2 cellular contexts compared by ENCODE assay signal in the genomic region with DNA sequence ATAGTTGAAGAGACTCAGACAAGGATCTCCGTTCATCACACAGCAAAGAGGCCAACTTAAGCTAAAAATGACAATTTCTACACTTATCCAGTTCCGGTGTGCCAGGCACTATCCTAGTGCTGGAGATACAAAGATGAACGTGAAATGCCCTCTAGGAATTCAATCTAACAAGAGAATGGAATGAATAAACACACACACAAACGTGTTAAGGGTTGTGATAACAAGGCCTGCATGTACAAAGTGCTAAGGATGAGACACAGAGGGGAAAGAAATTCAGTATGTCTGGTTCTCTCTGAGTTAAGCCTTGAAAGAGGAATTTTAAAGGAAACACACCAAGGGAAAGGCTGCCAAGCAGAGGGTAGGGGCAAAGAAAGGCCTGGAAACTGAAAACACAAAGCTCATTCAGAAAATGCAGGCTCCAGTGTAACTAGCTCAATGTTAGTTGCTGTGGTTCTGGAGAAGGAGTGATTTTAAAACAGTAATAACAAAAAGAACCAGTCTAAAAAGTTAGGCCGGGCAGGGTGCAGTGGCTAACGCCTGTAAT.
TF ChIP-seq lines count a peak whose summit lies in the region.

No MANE protein-coding gene starts in this region.

TF ChIP-seq in WTC11, 78 proteins besides CTCF, POLR2A, EP300 and RAD21:
- TF ChIP-seq TEAD1 (CRISPR knock-in tag; IDR thresholded peaks at IDR 0.05) (no peak), ZNF317 (CRISPR knock-in tag; IDR thresholded peaks at IDR 0.05; ENCODE audit: borderline replicate concordance, low read depth) (no peak), TCF7 (CRISPR knock-in tag; IDR thresholded peaks at IDR 0.05; ENCODE audit: low read depth) (no peak), SOX15 (CRISPR knock-in tag; IDR thresholded peaks at IDR 0.05) (no peak), HMGA2 (CRISPR knock-in tag; IDR thresholded peaks at IDR 0.05) (no peak), RELA (CRISPR knock-in tag; IDR thresholded peaks at IDR 0.05; ENCODE audit: borderline replicate concordance) (no peak)
- TF ChIP-seq, protein P1, sequence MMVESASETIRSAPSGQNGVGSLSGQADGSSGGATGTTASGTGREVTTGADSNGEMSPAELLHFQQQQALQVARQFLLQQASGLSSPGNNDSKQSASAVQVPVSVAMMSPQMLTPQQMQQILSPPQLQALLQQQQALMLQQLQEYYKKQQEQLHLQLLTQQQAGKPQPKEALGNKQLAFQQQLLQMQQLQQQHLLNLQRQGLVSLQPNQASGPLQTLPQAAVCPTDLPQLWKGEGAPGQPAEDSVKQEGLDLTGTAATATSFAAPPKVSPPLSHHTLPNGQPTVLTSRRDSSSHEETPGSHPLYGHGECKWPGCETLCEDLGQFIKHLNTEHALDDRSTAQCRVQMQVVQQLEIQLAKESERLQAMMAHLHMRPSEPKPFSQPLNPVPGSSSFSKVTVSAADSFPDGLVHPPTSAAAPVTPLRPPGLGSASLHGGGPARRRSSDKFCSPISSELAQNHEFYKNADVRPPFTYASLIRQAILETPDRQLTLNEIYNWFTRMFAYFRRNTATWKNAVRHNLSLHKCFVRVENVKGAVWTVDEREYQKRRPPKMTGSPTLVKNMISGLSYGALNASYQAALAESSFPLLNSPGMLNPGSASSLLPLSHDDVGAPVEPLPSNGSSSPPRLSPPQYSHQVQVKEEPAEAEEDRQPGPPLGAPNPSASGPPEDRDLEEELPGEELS (CRISPR knock-in tag; IDR thresholded peaks at IDR 0.05), result no peak
- TF ChIP-seq, protein P2, sequence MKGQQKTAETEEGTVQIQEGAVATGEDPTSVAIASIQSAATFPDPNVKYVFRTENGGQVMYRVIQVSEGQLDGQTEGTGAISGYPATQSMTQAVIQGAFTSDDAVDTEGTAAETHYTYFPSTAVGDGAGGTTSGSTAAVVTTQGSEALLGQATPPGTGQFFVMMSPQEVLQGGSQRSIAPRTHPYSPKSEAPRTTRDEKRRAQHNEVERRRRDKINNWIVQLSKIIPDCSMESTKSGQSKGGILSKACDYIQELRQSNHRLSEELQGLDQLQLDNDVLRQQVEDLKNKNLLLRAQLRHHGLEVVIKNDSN (CRISPR knock-in tag; IDR thresholded peaks at IDR 0.05), result no peak
- TF ChIP-seq, protein P3, sequence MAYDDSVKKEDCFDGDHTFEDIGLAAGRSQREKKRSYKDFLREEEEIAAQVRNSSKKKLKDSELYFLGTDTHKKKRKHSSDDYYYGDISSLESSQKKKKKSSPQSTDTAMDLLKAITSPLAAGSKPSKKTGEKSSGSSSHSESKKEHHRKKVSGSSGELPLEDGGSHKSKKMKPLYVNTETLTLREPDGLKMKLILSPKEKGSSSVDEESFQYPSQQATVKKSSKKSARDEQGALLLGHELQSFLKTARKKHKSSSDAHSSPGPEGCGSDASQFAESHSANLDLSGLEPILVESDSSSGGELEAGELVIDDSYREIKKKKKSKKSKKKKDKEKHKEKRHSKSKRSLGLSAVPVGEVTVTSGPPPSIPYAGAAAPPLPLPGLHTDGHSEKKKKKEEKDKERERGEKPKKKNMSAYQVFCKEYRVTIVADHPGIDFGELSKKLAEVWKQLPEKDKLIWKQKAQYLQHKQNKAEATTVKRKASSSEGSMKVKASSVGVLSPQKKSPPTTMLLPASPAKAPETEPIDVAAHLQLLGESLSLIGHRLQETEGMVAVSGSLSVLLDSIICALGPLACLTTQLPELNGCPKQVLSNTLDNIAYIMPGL (CRISPR knock-in tag; IDR thresholded peaks at IDR 0.05), result no peak
- TF ChIP-seq, protein P4, sequence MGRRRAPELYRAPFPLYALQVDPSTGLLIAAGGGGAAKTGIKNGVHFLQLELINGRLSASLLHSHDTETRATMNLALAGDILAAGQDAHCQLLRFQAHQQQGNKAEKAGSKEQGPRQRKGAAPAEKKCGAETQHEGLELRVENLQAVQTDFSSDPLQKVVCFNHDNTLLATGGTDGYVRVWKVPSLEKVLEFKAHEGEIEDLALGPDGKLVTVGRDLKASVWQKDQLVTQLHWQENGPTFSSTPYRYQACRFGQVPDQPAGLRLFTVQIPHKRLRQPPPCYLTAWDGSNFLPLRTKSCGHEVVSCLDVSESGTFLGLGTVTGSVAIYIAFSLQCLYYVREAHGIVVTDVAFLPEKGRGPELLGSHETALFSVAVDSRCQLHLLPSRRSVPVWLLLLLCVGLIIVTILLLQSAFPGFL (CRISPR knock-in tag; IDR thresholded peaks at IDR 0.05; ENCODE audit: borderline replicate concordance), result no peak
- TF ChIP-seq, protein P5, sequence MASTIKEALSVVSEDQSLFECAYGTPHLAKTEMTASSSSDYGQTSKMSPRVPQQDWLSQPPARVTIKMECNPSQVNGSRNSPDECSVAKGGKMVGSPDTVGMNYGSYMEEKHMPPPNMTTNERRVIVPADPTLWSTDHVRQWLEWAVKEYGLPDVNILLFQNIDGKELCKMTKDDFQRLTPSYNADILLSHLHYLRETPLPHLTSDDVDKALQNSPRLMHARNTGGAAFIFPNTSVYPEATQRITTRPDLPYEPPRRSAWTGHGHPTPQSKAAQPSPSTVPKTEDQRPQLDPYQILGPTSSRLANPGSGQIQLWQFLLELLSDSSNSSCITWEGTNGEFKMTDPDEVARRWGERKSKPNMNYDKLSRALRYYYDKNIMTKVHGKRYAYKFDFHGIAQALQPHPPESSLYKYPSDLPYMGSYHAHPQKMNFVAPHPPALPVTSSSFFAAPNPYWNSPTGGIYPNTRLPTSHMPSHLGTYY (CRISPR knock-in tag; IDR thresholded peaks at IDR 0.05), result no peak

TF ChIP-seq in H1, 55 proteins besides CTCF, POLR2A, EP300 and RAD21:
- no peak for TF ChIP-seq BRCA1 (IDR thresholded peaks at IDR 0.05; ENCODE audit: low read depth, low read length)
- TF ChIP-seq BCL11A (IDR thresholded peaks at IDR 0.05; ENCODE audit: low read depth in 2 of 2, low read length in 2 of 2), result no peak
- no peak for TF ChIP-seq SIX5 (IDR thresholded peaks at IDR 0.05; ENCODE audit: low read depth, low read length)
- no peak for TF ChIP-seq BACH1 (IDR thresholded peaks at IDR 0.05; ENCODE audit: low read length)
- no peak for TF ChIP-seq CBX8 (IDR thresholded peaks at IDR 0.05; ENCODE audit: borderline replicate concordance, low read depth, low read length)
- TF ChIP-seq KDM5A (IDR thresholded peaks at IDR 0.05; ENCODE audit: low read length), result no peak
- no peak for TF ChIP-seq JUN (IDR thresholded peaks at IDR 0.05; ENCODE audit: low read depth, low read length)
- TF ChIP-seq KDM4A (IDR thresholded peaks at IDR 0.05; ENCODE audit: low read depth, low read length, severe bottlenecking), result no peak
- no peak for TF ChIP-seq TBP (IDR thresholded peaks at IDR 0.05; ENCODE audit: low read depth, low read length)
TF ChIP-seq in H1: peak in this region for 0.
